ENCODE assay signal across 1 cellular context in the genomic region with DNA sequence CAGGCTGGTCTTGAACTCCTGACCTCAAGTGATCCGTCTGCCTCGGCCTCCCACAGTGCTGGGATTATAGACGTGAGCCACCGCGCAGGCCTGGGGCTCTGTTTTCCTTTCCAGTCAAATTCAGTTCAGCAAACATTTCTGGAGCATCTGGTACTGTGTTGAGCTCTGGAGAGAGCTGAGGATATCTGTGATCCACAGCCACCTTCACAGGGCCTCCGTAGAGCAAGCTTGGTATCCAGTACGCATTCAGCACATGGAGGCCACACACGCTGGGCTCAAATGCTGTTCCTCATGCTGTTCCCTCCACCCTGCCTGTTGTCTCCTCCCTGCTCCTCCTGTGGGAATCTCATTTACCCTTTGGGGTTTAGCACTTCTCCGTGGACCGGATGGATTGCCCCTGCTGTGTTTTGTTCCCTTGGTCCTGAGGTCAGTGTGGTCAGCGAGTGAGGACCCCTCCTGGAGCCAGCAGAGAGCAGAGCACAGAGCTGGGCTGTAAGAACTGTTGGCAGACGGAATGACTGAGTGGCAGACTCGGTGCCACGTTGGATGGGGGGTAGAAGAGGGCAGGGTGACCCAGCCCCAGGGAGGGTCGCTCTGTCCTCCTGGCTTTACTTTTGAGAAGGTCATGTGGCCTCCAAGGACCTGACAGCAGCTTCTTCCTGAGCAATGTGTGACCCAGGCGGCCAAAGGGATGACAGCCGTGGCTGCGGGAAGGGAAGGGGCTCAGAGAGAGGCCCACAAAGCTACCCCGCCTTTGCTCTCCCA.
TF ChIP-seq lines count a peak whose summit lies in the region.

No MANE protein-coding gene starts in this region.

TF ChIP-seq in HCT116, 20 proteins besides CTCF, POLR2A, EP300 and RAD21 (continued from another document):
- TF ChIP-seq REST (IDR thresholded peaks at IDR 0.05; ENCODE audit: low read depth) (no peak), EZH2 (IDR thresholded peaks at IDR 0.05) (no peak), ELF1 (IDR thresholded peaks at IDR 0.05; ENCODE audit: borderline replicate concordance, low read depth) (no peak), POLR2AphosphoS5 (IDR thresholded peaks at IDR 0.05; ENCODE audit: low read depth, low read length) (no peak), EGR1 (IDR thresholded peaks at IDR 0.05; ENCODE audit: low read depth) (no peak), CEBPB (IDR thresholded peaks at IDR 0.05; ENCODE audit: low read depth) (no peak), ATF3 (IDR thresholded peaks at IDR 0.05) (no peak), ZBTB33 (IDR thresholded peaks at IDR 0.05; ENCODE audit: extremely low read depth, insufficient replicate concordance, low read length) (no peak), MAX (IDR thresholded peaks at IDR 0.05) (no peak)
TF ChIP-seq in HCT116: peak in this region for 0.
